Comparison of ENCODE assay signal across 24 cellular contexts in the genomic region with DNA sequence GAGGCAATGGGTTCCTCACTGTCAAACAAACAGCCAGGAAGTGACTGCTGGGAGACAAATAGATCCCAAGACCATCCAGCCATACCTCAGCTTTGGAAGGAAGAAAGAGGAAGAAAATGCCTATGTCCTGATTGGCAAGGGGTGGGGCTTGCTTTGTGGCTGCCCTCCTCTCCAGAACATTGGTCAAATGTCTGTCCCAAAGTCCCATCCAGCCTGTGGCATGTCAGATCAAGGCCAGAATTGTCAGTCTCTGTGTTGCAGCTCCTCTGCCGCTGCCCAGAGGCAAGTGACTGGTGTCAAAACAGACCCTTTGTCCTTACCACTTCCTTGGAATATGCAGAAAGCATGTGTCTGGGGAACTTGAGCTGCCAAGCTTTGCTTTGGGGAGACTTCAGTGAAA.
"Had no signal": no experiment of that assay in that cellular context is flagged by ENCODE, and none has a peak within 500 bp of the region (broad histone marks: within the 10 kb centered on the region; RNA-seq: fewer than 3 reads in every experiment).

No MANE protein-coding gene starts in this region.

- H3K4me1 ChIP-seq: left lung, right lobe of liver, tibial artery had no signal

- H3K4me1 Mint-ChIP-seq: immature natural killer cell; stimulated activated effector memory CD8-positive, alpha-beta T cell treated with anti-CD3 and anti-CD28 coated beads, Interleukin-12 subunit alpha, Interleukin-12 subunit beta, amount 100 ng/mL, for 72 hours; stimulated activated naive CD8-positive, alpha-beta T cell treated with anti-CD3 and anti-CD28 coated beads, Interleukin-15, amount 100 ng/mL, for 72 hours had no signal

- H3K9me3 Mint-ChIP-seq: natural killer cell treated with Interleukin-12 subunit alpha and Interleukin-12 subunit beta and Interleukin-15 and Interleukin-18, amount 100 ng/mL, for 72 hours had no signal

- DNase-seq: activated CD4-positive, alpha-beta T cell treated with anti-CD3 and anti-CD28 coated beads for 4 hours; activated CD4-positive, alpha-beta T cell treated with anti-CD3 and anti-CD28 coated beads, Interleukin-2, amount 50 U/mL, for 48 hours; activated CD4-positive, CD25-positive, alpha-beta regulatory T cell; activated effector memory CD4-positive, alpha-beta T cell treated with Interleukin-2 at 50 U/mL for 16 hours; activated naive CD4-positive, alpha-beta T cell treated with anti-CD3 and anti-CD28 coated beads for 36 hours; activated T-cell treated with anti-CD3 and anti-CD28 coated beads, Interleukin-2, amount 50 U/mL, for 72 hours; amygdala; effector CD4-positive, alpha-beta T cell; foreskin fibroblast; immature natural killer cell; kidney glomerular epithelial cell; left lung; midbrain; occipital lobe; right lobe of liver; small intestine; stimulated activated CD4-positive, alpha-beta T cell treated with anti-CD3 and anti-CD28 coated beads, Interleukin-2, amount 100 ng/mL, for 24 hours; stimulated activated naive CD8-positive, alpha-beta T cell treated with anti-CD3 and anti-CD28 coated beads, Interleukin-15, amount 100 ng/mL, for 72 hours; T1000; tibial artery had no signal

- H3K27ac ChIP-seq: left lung, right lobe of liver, tibial artery had no signal

- H3K27ac Mint-ChIP-seq: activated naive CD4-positive, alpha-beta T cell treated with anti-CD3 and anti-CD28 coated beads for 36 hours; activated T-cell treated with anti-CD3 and anti-CD28 coated beads, Interleukin-2, amount 50 U/mL, for 72 hours; immature natural killer cell; natural killer cell treated with Interleukin-12 subunit alpha and Interleukin-12 subunit beta and Interleukin-15 and Interleukin-18, amount 100 ng/mL, for 72 hours; stimulated activated effector memory CD8-positive, alpha-beta T cell treated with anti-CD3 and anti-CD28 coated beads, Interleukin-12 subunit alpha, Interleukin-12 subunit beta, amount 100 ng/mL, for 72 hours; stimulated activated naive CD8-positive, alpha-beta T cell treated with anti-CD3 and anti-CD28 coated beads, Interleukin-15, amount 100 ng/mL, for 72 hours; T-helper 1 cell treated with Interleukin-12 subunit alpha and Interleukin-12 subunit beta and Interleukin-4 antibody, amounts not matched to agents 30 μg/mL and 1 μg/mL, for 36 hours had no signal

- H3K4me3 Mint-ChIP-seq: activated naive CD4-positive, alpha-beta T cell treated with anti-CD3 and anti-CD28 coated beads for 36 hours; activated T-cell treated with anti-CD3 and anti-CD28 coated beads, Interleukin-2, amount 50 U/mL, for 72 hours; immature natural killer cell; natural killer cell treated with Interleukin-12 subunit alpha and Interleukin-12 subunit beta and Interleukin-15 and Interleukin-18, amount 100 ng/mL, for 72 hours; stimulated activated effector memory CD8-positive, alpha-beta T cell treated with anti-CD3 and anti-CD28 coated beads, Interleukin-12 subunit alpha, Interleukin-12 subunit beta, amount 100 ng/mL, for 72 hours; stimulated activated naive CD8-positive, alpha-beta T cell treated with anti-CD3 and anti-CD28 coated beads, Interleukin-15, amount 100 ng/mL, for 72 hours; T-helper 1 cell treated with Interleukin-12 subunit alpha and Interleukin-12 subunit beta and Interleukin-4 antibody, amounts not matched to agents 30 μg/mL and 1 μg/mL, for 36 hours had no signal

- H3K36me3 Mint-ChIP-seq: natural killer cell treated with Interleukin-12 subunit alpha and Interleukin-12 subunit beta and Interleukin-15 and Interleukin-18, amount 100 ng/mL, for 72 hours; stimulated activated effector memory CD8-positive, alpha-beta T cell treated with anti-CD3 and anti-CD28 coated beads, Interleukin-12 subunit alpha, Interleukin-12 subunit beta, amount 100 ng/mL, for 72 hours had no signal

- H3K4me3 ChIP-seq: left lung, right lobe of liver, tibial artery had no signal

- H3K9me3 ChIP-seq: right lobe of liver had no signal

- H3K27me3 ChIP-seq: right lobe of liver had no signal

- H3K36me3 ChIP-seq: left lung, right lobe of liver, tibial artery had no signal

- FAIRE-seq: endometrium, small intestine had no signal
